14 cellular contexts compared by ENCODE assay signal in the genomic region with DNA sequence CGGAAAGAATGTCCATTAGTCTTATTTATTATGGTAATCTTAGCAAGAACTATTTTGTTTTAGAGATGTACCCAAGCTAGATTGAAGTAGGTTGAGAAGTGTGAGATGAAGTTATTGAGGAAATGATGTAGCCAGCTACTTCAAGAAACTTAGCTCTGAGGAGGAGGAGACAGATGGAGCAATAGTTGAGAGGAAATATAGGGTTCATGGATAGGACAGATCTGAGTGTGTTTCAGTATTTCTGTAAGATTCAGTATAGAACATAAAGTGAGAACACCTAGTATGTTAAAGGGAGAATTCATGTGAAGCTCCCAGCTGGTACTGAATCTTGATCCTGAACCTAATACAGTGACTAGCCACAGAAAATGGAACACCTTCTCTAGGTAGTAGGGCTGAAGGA.
"Had no signal": no experiment of that assay in that cellular context is flagged by ENCODE, and none has a peak within 500 bp of the region (broad histone marks: within the 10 kb centered on the region; RNA-seq: fewer than 3 reads in every experiment).

No MANE protein-coding gene starts in this region.

- H3K27ac Mint-ChIP-seq: activated naive CD8-positive, alpha-beta T cell; stimulated activated naive CD8-positive, alpha-beta T cell treated with anti-CD3 and anti-CD28 coated beads, Interleukin-15, amount 100 ng/mL, for 72 hours; T-helper 1 cell treated with Interleukin-12 subunit alpha and Interleukin-12 subunit beta and Interleukin-4 antibody, amounts not matched to agents 30 μg/mL and 1 μg/mL, for 36 hours had no signal

- H3K4me3 Mint-ChIP-seq: activated naive CD8-positive, alpha-beta T cell; activated T-cell treated with anti-CD3 and anti-CD28 coated beads, Interleukin-2, amount 50 U/mL, for 4 hours; stimulated activated naive CD8-positive, alpha-beta T cell treated with anti-CD3 and anti-CD28 coated beads, Interleukin-15, amount 100 ng/mL, for 72 hours; T-helper 1 cell treated with Interleukin-12 subunit alpha and Interleukin-12 subunit beta and Interleukin-4 antibody, amounts not matched to agents 30 μg/mL and 1 μg/mL, for 36 hours had no signal

- H3K4me3 ChIP-seq: esophagus muscularis mucosa, left ventricle myocardium inferior, testis had no signal

- H3K9me3 Mint-ChIP-seq: activated T-cell treated with anti-CD3 and anti-CD28 coated beads, Interleukin-2, amount 50 U/mL, for 4 hours; stimulated activated naive CD8-positive, alpha-beta T cell treated with anti-CD3 and anti-CD28 coated beads, Interleukin-15, amount 100 ng/mL, for 72 hours; T-helper 1 cell treated with Interleukin-12 subunit alpha and Interleukin-12 subunit beta and Interleukin-4 antibody, amounts not matched to agents 30 μg/mL and 1 μg/mL, for 36 hours had no signal

- H3K27me3 Mint-ChIP-seq: activated naive CD8-positive, alpha-beta T cell; stimulated activated naive CD8-positive, alpha-beta T cell treated with anti-CD3 and anti-CD28 coated beads, Interleukin-15, amount 100 ng/mL, for 72 hours had no signal

- ATAC-seq: activated T-cell treated with anti-CD3 and anti-CD28 coated beads, Interleukin-2, amount 50 U/mL, for 4 hours; stimulated activated naive CD8-positive, alpha-beta T cell treated with anti-CD3 and anti-CD28 coated beads, Interleukin-15, amount 100 ng/mL, for 72 hours had no signal

- DNase-seq: activated CD4-positive, alpha-beta T cell treated with anti-CD3 and anti-CD28 coated beads, Interleukin-2, amount 50 U/mL, for 1 hour; activated CD4-positive, CD25-positive, alpha-beta regulatory T cell; activated gamma-delta T cell; activated T-cell treated with anti-CD3 and anti-CD28 coated beads, Interleukin-2, amount 50 U/mL, for 4 hours; anterior cingulate cortex; foreskin melanocyte; left ventricle myocardium inferior; stimulated activated CD4-positive, alpha-beta T cell treated with anti-CD3 and anti-CD28 coated beads, Interleukin-4, amount 100 ng/mL, for 1 hour; stimulated activated CD8-positive, alpha-beta memory T cell treated with anti-CD3 and anti-CD28 coated beads, Interleukin-4, amount 100 ng/mL, for 48 hours; stimulated activated naive CD8-positive, alpha-beta T cell treated with anti-CD3 and anti-CD28 coated beads, Interleukin-15, amount 100 ng/mL, for 72 hours; testis had no signal
